ENCODE assay signal across 8 cellular contexts in genomic region chr5:65624570-65625555, GRCh38. TPM values are rescaled to one million over a fixed set of nuclear protein-coding genes. Genes with fewer than 3 reads are reported as not detected.
A peak's percentile ranks its signal among the peaks of the same experiment; 100 is the strongest.
DNase-seq lines count a peak whose midpoint lies in the region; ATAC-seq, FAIRE-seq and TF ChIP-seq lines count a peak whose summit lies in the region.

TSS of gene SHLD3 (plus strand) at chr5:65625027. CDS start at chr5:65629588, 4,561 bp downstream.
TSS of gene TRAPPC13 (plus strand) at chr5:65625027. CDS start at chr5:65625061, 34 bp downstream.

- DNase-seq in Daoy (ENCODE audit: low read depth): peak; percentile 88
- DNase-seq in Karpas-422: peak; percentile 97
- DNase-seq in RCC 7860 (ENCODE audit: low spot score): peak; percentile 61
- peak; percentile 62 to 72 for DNase-seq in activated T-helper 1 cell treated with anti-CD3 and anti-CD28 coated beads, Interleukin-2, amount 50 U/mL, for 16 hours (ENCODE audit: low read depth in 1 of 2, low spot score in 1 of 2)
- DNase-seq in fibroblast of pulmonary artery (ENCODE audit: low read depth): peak; percentile 90
- DNase-seq in natural killer cell: peak; percentile 77
- DNase-seq in stimulated activated naive CD4-positive, alpha-beta T cell (lab: John Stamatoyannopoulos, UW): peak; percentile 83 to 99 (median 90)

- peak; percentile 65 for ATAC-seq in GM21825 (IDR thresholded peaks at IDR 0.05; ENCODE audit: unreplicated experiment)
- ATAC-seq in natural killer cell: peak; percentile 75 to 89 (median 76)

- H3K4me3 ChIP-seq in Karpas-422 (ENCODE audit: low read length): peak within 1 kb of the TSS; percentile 76
- peak within 1 kb of the TSS; percentile 84 for H3K4me3 ChIP-seq in fibroblast of pulmonary artery (replicated peaks; ENCODE audit: low read depth, low read length)

- intact Hi-C loops in natural killer cell (cut with micrococcal nuclease): loop anchor here (1.0 to 2.0 kb wide), 3 partner anchors 62 to 520 kb away; partner anchors contain the start of genes CENPK, PPWD1 and SREK1

- H3K4me2 ChIP-seq in Karpas-422 (ENCODE audit: low read depth, low read length, poor library complexity, severe bottlenecking): peak within 1 kb of the TSS; percentile 95

- no peak for FAIRE-seq in RCC 7860 (lab: Jason Lieb, UNC)

- peak within 1 kb of the TSS; percentile 91 for H3K9ac ChIP-seq in Karpas-422 (ENCODE audit: low read length)

- peaks cover 29% of the 10 kb centered on the region for H3K4me1 ChIP-seq in Karpas-422 (ENCODE audit: low read length)

- peak within 1 kb of the TSS; percentile 81 for H3K27ac ChIP-seq in Karpas-422 (ENCODE audit: low read length)

- H3K4me1 Mint-ChIP-seq in natural killer cell: peaks cover 34 to 35% of the 10 kb centered on the region in 2 donors

- H3K27ac Mint-ChIP-seq in natural killer cell: peak within 1 kb of the TSS; percentile 96 to 99

- peaks cover 18% of the 10 kb centered on the region; the same call in 1 of the 2 replicates for H3K36me3 ChIP-seq in Karpas-422 (ENCODE audit: insufficient read depth, low read length)

- no peaks in the 10 kb centered on the region for H3K9me2 ChIP-seq in Karpas-422 (replicated peaks; ENCODE audit: insufficient read depth, low read length)

- TF ChIP-seq CTCF in fibroblast of pulmonary artery (IDR thresholded peaks at IDR 0.05; ENCODE audit: low read length, missing control alignments) (no peak), natural killer cell (IDR thresholded peaks at IDR 0.05) (peak; percentile 13)

- peaks cover 9% of the 10 kb centered on the region; the same call in 1 of the 2 replicates for H4K20me1 ChIP-seq in Karpas-422 (ENCODE audit: insufficient read depth, low read depth, low read length)

- H3K9me3 Mint-ChIP-seq in natural killer cell: no peaks in the 10 kb centered on the region

- H3K9me3 ChIP-seq in Karpas-422 (ENCODE audit: low read length): no peaks in the 10 kb centered on the region

- H3K36me3 Mint-ChIP-seq in natural killer cell: peaks cover 5% of the 10 kb centered on the region

- peaks cover 92% of the 10 kb centered on the region for H3K79me2 ChIP-seq in Karpas-422 (ENCODE audit: low read length)

- peak within 1 kb of the TSS; percentile 84 for H2AFZ ChIP-seq in Karpas-422 (ENCODE audit: low read length)

- peak within 1 kb of the TSS; percentile 94 for H3K4me3 Mint-ChIP-seq in natural killer cell

- H3K27me3 ChIP-seq in Karpas-422 (ENCODE audit: low read length): no peaks in the 10 kb centered on the region

- H3K27me3 Mint-ChIP-seq in natural killer cell (ENCODE audit: low read depth in 2 of 2): no peaks in the 10 kb centered on the region

RNA-seq across cellular contexts. Expression of gene SHLD3, which starts in this region (rescaled TPM):
- 5.3 and 7.7 TPM in 2 replicates for total RNA-seq in Daoy (2014; rRNA removed; shearing (Covaris generic))
- total RNA-seq in Karpas-422 (2014; rRNA removed; shearing (Covaris generic); ENCODE audit: low replicate concordance): 5.1 and 7.0 TPM in 2 replicates
- 10 to 100 TPM; 11.0 to 16.7 (median 12.7) TPM for total RNA-seq in natural killer cell

RNA-seq across cellular contexts. Expression of gene TRAPPC13, which starts in this region (rescaled TPM):
- total RNA-seq in Daoy (2014; rRNA removed; shearing (Covaris generic)): 51.8 and 56.9 TPM in 2 replicates
- total RNA-seq in Karpas-422 (2014; rRNA removed; shearing (Covaris generic); ENCODE audit: low replicate concordance): 31.5 and 51.3 TPM in 2 replicates
- total RNA-seq in natural killer cell: 10 to 100 TPM; 20.9 to 27.5 (median 25.6) TPM

Comparison
In these comparisons a context has a peak if more than half of its experiments do, and no peak if none do; other contexts are left out.
1. Peak in every context shown above with its lines: DNase-seq, ATAC-seq, H3K4me3 ChIP-seq and H3K27ac ChIP-seq.